ENCODE assay signal across 24 cellular contexts in the genomic region with DNA sequence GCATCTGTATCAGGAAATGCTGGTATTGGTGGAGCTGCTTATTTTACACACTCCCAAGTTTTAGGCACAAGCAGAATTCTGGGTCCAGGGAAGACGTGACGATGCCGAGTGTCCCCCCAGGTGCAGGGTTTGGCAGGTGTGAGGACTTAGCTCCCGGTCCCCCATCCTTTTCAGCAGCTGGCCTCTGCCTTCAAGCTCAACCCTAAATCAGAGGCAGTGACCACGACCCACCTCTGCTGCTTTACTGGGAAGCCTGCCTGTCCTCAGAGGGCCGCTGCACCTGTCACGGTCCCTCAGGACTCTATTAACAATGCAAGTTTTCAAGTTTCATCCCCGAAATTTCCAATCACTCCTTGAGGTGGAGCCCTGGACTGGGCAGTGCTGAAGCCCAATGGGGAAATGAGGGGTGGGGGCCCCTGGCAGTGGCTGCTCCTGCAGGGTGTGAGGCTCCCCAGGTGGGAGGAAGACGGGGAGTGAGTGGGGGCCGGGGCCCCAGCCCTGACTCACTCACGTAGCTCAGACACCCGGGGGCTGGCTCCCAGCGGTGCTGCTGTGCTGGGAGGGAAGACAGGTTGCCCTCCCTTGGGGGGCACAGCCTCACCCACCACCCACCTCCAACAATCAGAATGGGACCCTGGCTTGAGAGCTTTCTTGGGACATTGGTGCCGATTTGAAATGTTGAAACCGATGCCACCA.
"Had no signal": no experiment of that assay in that cellular context is flagged by ENCODE, and none has a peak within 500 bp of the region (broad histone marks: within the 10 kb centered on the region; RNA-seq: fewer than 3 reads in every experiment).

No MANE protein-coding gene starts in this region.

- FAIRE-seq: bronchial epithelial cell had no signal

- H3K27me3 ChIP-seq: heart left ventricle, stomach, thyroid gland, upper lobe of left lung, vagina had no signal

- H3K4me3 ChIP-seq: coronary artery, heart left ventricle, smooth muscle cell, stomach, thyroid gland, upper lobe of left lung, vagina had no signal

- H3K4me2 ChIP-seq: smooth muscle cell had no signal

- H3K9me3 ChIP-seq: heart left ventricle, stomach, thyroid gland, upper lobe of left lung, vagina had no signal

- ATAC-seq: activated naive CD4-positive, alpha-beta T cell treated with anti-CD3 and anti-CD28 coated beads, Interleukin-2, amount 50 U/mL, for 72 hours; effector memory CD8-positive, alpha-beta T cell; esophagus mucosa; heart left ventricle; naive thymus-derived CD8-positive, alpha-beta T cell; stimulated activated naive B cell treated with anti-CD40 and anti-IgM and Interleukin-4, amounts not matched to agents 10 μg/mL and 1 μg/mL and 100 μg/mL, for 72 hours had no signal

- H3K27me3 Mint-ChIP-seq: effector memory CD8-positive, alpha-beta T cell; memory B cell; naive thymus-derived CD8-positive, alpha-beta T cell; stimulated activated naive B cell treated with anti-CD40 and anti-IgM and Interleukin-4, amounts not matched to agents 10 μg/mL and 1 μg/mL and 100 μg/mL, for 72 hours had no signal

- H3K9me3 Mint-ChIP-seq: activated naive CD4-positive, alpha-beta T cell treated with anti-CD3 and anti-CD28 coated beads, Interleukin-2, amount 50 U/mL, for 72 hours; stimulated activated naive B cell treated with anti-CD40 and anti-IgM and Interleukin-4, amounts not matched to agents 10 μg/mL and 1 μg/mL and 100 μg/mL, for 72 hours had no signal

- DNase-seq: activated CD4-positive, alpha-beta T cell treated with anti-CD3 and anti-CD28 coated beads for 48 hours; activated CD4-positive, alpha-beta T cell treated with anti-CD3 and anti-CD28 coated beads, Interleukin-2, amount 50 U/mL, for 48 hours; activated CD8-positive, alpha-beta memory T cell treated with anti-CD3 and anti-CD28 coated beads for 24 hours; activated gamma-delta T cell treated with Interleukin-2 at 50 U/mL for 16 hours; effector memory CD8-positive, alpha-beta T cell; foreskin fibroblast; kidney glomerular epithelial cell; midbrain; stimulated activated CD4-positive, alpha-beta T cell treated with anti-CD3 and anti-CD28 coated beads, Interleukin-15, amount 100 ng/mL, for 24 hours; stimulated activated CD4-positive, alpha-beta T cell treated with anti-CD3 and anti-CD28 coated beads, Interleukin-2, amount 100 ng/mL, for 24 hours; stimulated activated naive B cell treated with anti-CD40 and anti-IgM and Interleukin-4, amounts not matched to agents 10 μg/mL and 1 μg/mL and 100 μg/mL, for 72 hours; stomach; thyroid gland had no signal

- H3K4me3 Mint-ChIP-seq: activated T-helper 1 cell treated with anti-CD3 and anti-CD28 coated beads, Interleukin-12 subunit alpha, Interleukin-12 subunit beta, Interleukin-2, Interleukin-4 antibody, amounts not matched to agents 30 ng/mL and 10 ng/mL and 1 ng/mL, durations not matched to agents 14 hours and 24 hours and 36 hours; effector memory CD8-positive, alpha-beta T cell; memory B cell; stimulated activated naive B cell treated with anti-CD40 and anti-IgM and Interleukin-4, amounts not matched to agents 10 μg/mL and 1 μg/mL and 100 μg/mL, for 72 hours had no signal

- H3K4me1 ChIP-seq: vagina had no signal

- H3K27ac Mint-ChIP-seq: activated naive CD4-positive, alpha-beta T cell treated with anti-CD3 and anti-CD28 coated beads, Interleukin-2, amount 50 U/mL, for 72 hours; activated T-helper 1 cell treated with anti-CD3 and anti-CD28 coated beads, Interleukin-12 subunit alpha, Interleukin-12 subunit beta, Interleukin-2, Interleukin-4 antibody, amounts not matched to agents 30 ng/mL and 10 ng/mL and 1 ng/mL, durations not matched to agents 14 hours and 24 hours and 36 hours; memory B cell had no signal

- H3K27ac ChIP-seq: coronary artery, heart left ventricle, stomach, thyroid gland, upper lobe of left lung, vagina had no signal
